In the genomic region with DNA sequence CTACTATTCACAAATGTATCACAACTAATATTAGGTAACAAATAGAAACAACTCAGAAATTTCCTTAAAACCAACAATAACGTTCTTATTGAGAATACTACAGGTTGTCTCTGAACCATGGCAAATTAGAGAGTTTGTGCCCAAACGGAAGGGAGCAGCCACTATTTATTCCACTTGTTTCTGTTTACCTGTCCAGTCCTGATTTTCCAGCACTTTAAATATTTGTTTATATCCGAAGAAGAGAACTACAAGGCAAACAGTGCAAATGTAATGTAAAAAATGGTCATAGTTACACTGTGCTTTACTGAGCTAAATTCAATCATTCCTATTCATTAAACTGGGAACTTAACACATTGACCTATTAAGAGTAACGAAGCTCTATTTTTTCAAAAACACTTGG, we compare ENCODE assay signal across 7 cellular contexts.
"Had no signal": no experiment of that assay in that cellular context is flagged by ENCODE, and none has a peak within 500 bp of the region (broad histone marks: within the 10 kb centered on the region; RNA-seq: fewer than 3 reads in every experiment).

No MANE protein-coding gene starts in this region.

- DNase-seq: GM23248, GOT3, H7, KBM-7 had no signal

- H3K27me3 Mint-ChIP-seq: IgD-negative memory B cell had no signal

- H3K4me1 ChIP-seq: HAP-1 had no signal

- H3K9me3 ChIP-seq: HAP-1 had no signal

- H3K27ac Mint-ChIP-seq: IgD-negative memory B cell had no signal

- ATAC-seq: HCT116 had no signal

- H3K4me3 Mint-ChIP-seq: IgD-negative memory B cell had no signal

- H3K4me3 ChIP-seq: GM23248, HAP-1 had no signal

- H3K27ac ChIP-seq: GM23248 had no signal

- H3K9ac ChIP-seq: GM23248 had no signal
